Comparison of ENCODE assay signal across 10 cellular contexts in genomic region chr10:125060486-125060850, GRCh38.
DNase-seq lines count a peak whose midpoint lies in the region; ATAC-seq, FAIRE-seq and TF ChIP-seq lines count a peak whose summit lies in the region.
"Had no signal": no experiment of that assay in that cellular context is flagged by ENCODE, and none has a peak within 500 bp of the region (broad histone marks: within the 10 kb centered on the region; RNA-seq: fewer than 3 reads in every experiment).

No MANE protein-coding gene starts in this region.

- H3K36me3 ChIP-seq in kidney (ENCODE audit: control insufficient read depth in 1 of 2, insufficient read depth in 2 of 2, low read length in 2 of 2) (peaks cover 0 to 4% of the 10 kb centered on the region in 2 donors), gastrocnemius medialis (no peaks in the 10 kb centered on the region)

- no peak overlapping the region for H3K27ac Mint-ChIP-seq in activated CD4-positive, alpha-beta T cell treated with anti-CD3 and anti-CD28 coated beads, Interleukin-2, amount 10 ng/mL, durations not matched to agents 24 days and 14 days
- no peak overlapping the region for H3K27ac Mint-ChIP-seq in activated T-helper 1 cell treated with anti-CD3 and anti-CD28 coated beads, Interleukin-12 subunit alpha, Interleukin-12 subunit beta, Interleukin-2, Interleukin-4 antibody, amounts not matched to agents 30 ng/mL and 10 ng/mL and 1 ng/mL, durations not matched to agents 14 hours and 24 hours and 36 hours
- H3K27ac Mint-ChIP-seq: activated CD8-positive, alpha-beta T cell treated with anti-CD3 and anti-CD28 coated beads for 36 hours had no signal

- peaks cover 12% of the 10 kb centered on the region for H3K4me1 Mint-ChIP-seq in activated CD4-positive, alpha-beta T cell treated with anti-CD3 and anti-CD28 coated beads, Interleukin-2, amount 10 ng/mL, durations not matched to agents 24 days and 14 days
- peaks cover 14% of the 10 kb centered on the region for H3K4me1 Mint-ChIP-seq in activated T-helper 1 cell treated with anti-CD3 and anti-CD28 coated beads, Interleukin-12 subunit alpha, Interleukin-12 subunit beta, Interleukin-2, Interleukin-4 antibody, amounts not matched to agents 30 ng/mL and 10 ng/mL and 1 ng/mL, durations not matched to agents 14 hours and 24 hours and 36 hours (ENCODE audit: low read depth)

- no peak overlapping the region for H3K4me3 Mint-ChIP-seq in activated CD4-positive, alpha-beta T cell treated with anti-CD3 and anti-CD28 coated beads, Interleukin-2, amount 10 ng/mL, durations not matched to agents 24 days and 14 days
- no peak overlapping the region for H3K4me3 Mint-ChIP-seq in activated T-helper 1 cell treated with anti-CD3 and anti-CD28 coated beads, Interleukin-12 subunit alpha, Interleukin-12 subunit beta, Interleukin-2, Interleukin-4 antibody, amounts not matched to agents 30 ng/mL and 10 ng/mL and 1 ng/mL, durations not matched to agents 14 hours and 24 hours and 36 hours
- H3K4me3 Mint-ChIP-seq: activated CD8-positive, alpha-beta T cell treated with anti-CD3 and anti-CD28 coated beads for 36 hours had no signal

- in situ Hi-C loops in G401 (cut with HindIII; ENCODE audit: low sequenced_read_pairs) (no loop called here), gastrocnemius medialis (cut with MboI; ENCODE audit: low sequenced_read_pairs in 4 of 4) (loop anchor here in 2 of 4 donors (10.0 to 25.0 kb wide), 2 partner anchors 146 to 277 kb away; no protein-coding TSS in a partner anchor)

- peak; percentile 17 to 35 for ATAC-seq in gastrocnemius medialis
- ATAC-seq: activated CD8-positive, alpha-beta T cell treated with anti-CD3 and anti-CD28 coated beads for 36 hours had no signal

- FAIRE-seq in kidney (lab: Jason Lieb, UNC), result no peak
- FAIRE-seq: GM19239 had no signal

- H3K36me3 Mint-ChIP-seq in activated CD4-positive, alpha-beta T cell treated with anti-CD3 and anti-CD28 coated beads, Interleukin-2, amount 10 ng/mL, durations not matched to agents 24 days and 14 days (ENCODE audit: low read depth), result no peaks in the 10 kb centered on the region
- no peaks in the 10 kb centered on the region for H3K36me3 Mint-ChIP-seq in activated T-helper 1 cell treated with anti-CD3 and anti-CD28 coated beads, Interleukin-12 subunit alpha, Interleukin-12 subunit beta, Interleukin-2, Interleukin-4 antibody, amounts not matched to agents 30 ng/mL and 10 ng/mL and 1 ng/mL, durations not matched to agents 14 hours and 24 hours and 36 hours (ENCODE audit: low read depth)

- no peak for TF ChIP-seq POLR2A in gastrocnemius medialis (IDR thresholded peaks at IDR 0.05)

- H3K27me3 Mint-ChIP-seq in activated CD4-positive, alpha-beta T cell treated with anti-CD3 and anti-CD28 coated beads, Interleukin-2, amount 10 ng/mL, durations not matched to agents 24 days and 14 days, result peaks cover 23% of the 10 kb centered on the region
- peaks cover 15% of the 10 kb centered on the region for H3K27me3 Mint-ChIP-seq in activated T-helper 1 cell treated with anti-CD3 and anti-CD28 coated beads, Interleukin-12 subunit alpha, Interleukin-12 subunit beta, Interleukin-2, Interleukin-4 antibody, amounts not matched to agents 30 ng/mL and 10 ng/mL and 1 ng/mL, durations not matched to agents 14 hours and 24 hours and 36 hours (ENCODE audit: insufficient read depth)

- H3K4me3 ChIP-seq in kidney (ENCODE audit: low read length in 2 of 2) (peak overlapping the region; percentile 22 to 46), gastrocnemius medialis (peak overlapping the region in 3 of 4 donors; percentile 22 to 32 (median 30))

- TF ChIP-seq CTCF in kidney (IDR thresholded peaks at IDR 0.05; ENCODE audit: borderline replicate concordance, extremely low read depth, insufficient read depth) (no peak), gastrocnemius medialis (IDR thresholded peaks at IDR 0.05 in 4 of 5, conservative IDR thresholded peaks at IDR 0.05 in 1 of 5) (no peak)

- peak overlapping the region in 1 of 2 donors; percentile 24 for H3K9ac ChIP-seq in kidney (ENCODE audit: low read length in 2 of 2)

- no peaks in the 10 kb centered on the region for H3K9me3 Mint-ChIP-seq in activated CD4-positive, alpha-beta T cell treated with anti-CD3 and anti-CD28 coated beads, Interleukin-2, amount 10 ng/mL, durations not matched to agents 24 days and 14 days
- no peaks in the 10 kb centered on the region for H3K9me3 Mint-ChIP-seq in activated T-helper 1 cell treated with anti-CD3 and anti-CD28 coated beads, Interleukin-12 subunit alpha, Interleukin-12 subunit beta, Interleukin-2, Interleukin-4 antibody, amounts not matched to agents 30 ng/mL and 10 ng/mL and 1 ng/mL, durations not matched to agents 14 hours and 24 hours and 36 hours
- H3K9me3 Mint-ChIP-seq: activated CD8-positive, alpha-beta T cell treated with anti-CD3 and anti-CD28 coated beads for 36 hours had no signal

- intact Hi-C loops in kidney (cut with DNase I) (no loop called here), gastrocnemius medialis (cut with DNase I; ENCODE audit: low total_unique reads) (loop anchor here (2.0 to 5.0 kb wide), 3 partner anchors 48 to 143 kb away; no protein-coding TSS in a partner anchor)
- intact Hi-C loops in activated CD4-positive, alpha-beta T cell treated with anti-CD3 and anti-CD28 coated beads, Interleukin-2, amount 10 ng/mL, durations not matched to agents 24 days and 14 days (cut with micrococcal nuclease), result loop anchor here (10.0 kb wide), 1 partner anchor 436 kb away; no protein-coding TSS in a partner anchor
- intact Hi-C loops in activated T-helper 1 cell treated with anti-CD3 and anti-CD28 coated beads, Interleukin-12 subunit alpha, Interleukin-12 subunit beta, Interleukin-2, Interleukin-4 antibody, amounts not matched to agents 30 ng/mL and 10 ng/mL and 1 ng/mL, durations not matched to agents 14 hours and 24 hours and 36 hours (cut with micrococcal nuclease), result no loop called here

- no peaks in the 10 kb centered on the region for H3K27me3 ChIP-seq in gastrocnemius medialis

- H3K27ac ChIP-seq in caudate nucleus (ENCODE audit: low read depth, low read length) (peak overlapping the region; percentile 83), kidney (ENCODE audit: low read depth in 2 of 2, low read length in 2 of 2) (peak overlapping the region; percentile 72 to 90), gastrocnemius medialis (peak overlapping the region; percentile 91 to 93 (median 91))

- peaks cover 80 to 92% of the 10 kb centered on the region in 2 donors for H3K4me1 ChIP-seq in kidney (ENCODE audit: control insufficient read depth in 1 of 2, insufficient read depth in 1 of 2, low read depth in 1 of 2, low read length in 2 of 2)
- peaks cover 97 to 100% of the 10 kb centered on the region in 2 donors for H3K4me1 ChIP-seq in gastrocnemius medialis

- peak; percentile 58 for DNase-seq in G401 (ENCODE audit: low spot score)
- DNase-seq in caudate nucleus (lab: John Stamatoyannopoulos, UW), result peak in 1 of 61 donors; percentile 40
- DNase-seq in kidney, result no peak
- peak in 1 of 2 donors; percentile 49 for DNase-seq in gastrocnemius medialis
- no peak for DNase-seq in NCI-H446 (lab: John Stamatoyannopoulos, UW)
- no peak for DNase-seq in activated CD4-positive, alpha-beta T cell treated with anti-CD3 and anti-CD28 coated beads, Interleukin-2, amount 10 ng/mL, durations not matched to agents 24 days and 14 days
- no peak for DNase-seq in activated T-helper 1 cell treated with anti-CD3 and anti-CD28 coated beads, Interleukin-12 subunit alpha, Interleukin-12 subunit beta, Interleukin-2, Interleukin-4 antibody, amounts not matched to agents 30 ng/mL and 10 ng/mL and 1 ng/mL, durations not matched to agents 14 hours and 24 hours and 36 hours (ENCODE audit: low spot score)
- DNase-seq in activated CD4-positive, alpha-beta T cell treated with anti-CD3 and anti-CD28 coated beads for 4 hours, result no peak

- no peaks in the 10 kb centered on the region for H3K9me3 ChIP-seq in kidney (ENCODE audit: control insufficient read depth in 1 of 2, low read length in 2 of 2)
- H3K9me3 ChIP-seq in gastrocnemius medialis, result no peaks in the 10 kb centered on the region

Comparison
In these comparisons a context has a peak if more than half of its experiments do, and no peak if none do; other contexts are left out.
1. intact Hi-C loops: an anchor here in gastrocnemius medialis (2.0 to 5.0 kb wide) and activated CD4-positive, alpha-beta T cell treated with anti-CD3 and anti-CD28 coated beads, Interleukin-2, amount 10 ng/mL, durations not matched to agents 24 days and 14 days (10.0 kb wide); none called in kidney and activated T-helper 1 cell treated with anti-CD3 and anti-CD28 coated beads, Interleukin-12 subunit alpha, Interleukin-12 subunit beta, Interleukin-2, Interleukin-4 antibody, amounts not matched to agents 30 ng/mL and 10 ng/mL and 1 ng/mL, durations not matched to agents 14 hours and 24 hours and 36 hours.